Comparison of ENCODE assay signal across 8 cellular contexts in genomic region chr1:9651565-9652378, GRCh38. TPM values are rescaled to one million over a fixed set of nuclear protein-coding genes. Genes with fewer than 3 reads are reported as not detected.
DNase-seq lines count a peak whose midpoint lies in the region; ATAC-seq, FAIRE-seq and TF ChIP-seq lines count a peak whose summit lies in the region.

Gene PIK3CD (plus strand): TSS chr1:9651731. CDS start chr1:9710456, 58,725 bp downstream.

- intact Hi-C loops in stomach (cut with DNase I; ENCODE audit: low total_unique reads): no loop called here

- H3K36me3 ChIP-seq in lung (ENCODE audit: control insufficient read depth in 2 of 2, insufficient read depth in 2 of 2, low read length in 2 of 2) (no peaks in the 10 kb centered on the region), stomach (no peaks in the 10 kb centered on the region)

- TF ChIP-seq CTCF in WTC11 (IDR thresholded peaks at IDR 0.05) (no peak), coronary artery (IDR thresholded peaks at IDR 0.05) (no peak), lung (IDR thresholded peaks at IDR 0.05; ENCODE audit: control extremely low read depth, extremely low read depth) (no peak), stomach (IDR thresholded peaks at IDR 0.05) (no peak)

- FAIRE-seq in GM18507 (lab: Jason Lieb, UNC): peak; percentile 55

- peaks cover 4% of the 10 kb centered on the region; the same call in 1 of the 2 replicates for H3K4me1 Mint-ChIP-seq in WTC11

- H3K9me3 Mint-ChIP-seq in WTC11: no peaks in the 10 kb centered on the region

- no peaks in the 10 kb centered on the region for H3K4me1 ChIP-seq in lung (ENCODE audit: control insufficient read depth in 2 of 2, insufficient read depth in 2 of 2, low read length in 2 of 2)
- peaks cover 15 to 33% (median 19%) of the 10 kb centered on the region in 4 donors for H3K4me1 ChIP-seq in stomach

- ATAC-seq in WTC11: peak; percentile 83
- peak; percentile 75 for ATAC-seq in lung (ENCODE audit: insufficient read depth, low FRiP score)

- POLR2A ChIA-PET in WTC11 (lab: Charles Lee): no interaction called here

- TF ChIP-seq EP300 in stomach (IDR thresholded peaks at IDR 0.05): no peak

- TF ChIP-seq POLR2A in stomach (IDR thresholded peaks at IDR 0.05): no peak

- no peaks in the 10 kb centered on the region for H3K36me3 Mint-ChIP-seq in WTC11

- DNase-seq in GM18507 (ENCODE audit: extremely low spot score, insufficient read length, low read depth): no peak
- peak; percentile 56 to 74 for DNase-seq in Kasumi-1 (lab: John Stamatoyannopoulos, UW)
- DNase-seq in WTC11 (ENCODE audit: low spot score): peak; percentile 70
- no peak for DNase-seq in coronary artery (ENCODE audit: low spot score)
- no peak for DNase-seq in lung (ENCODE audit: low spot score)
- DNase-seq in stomach: no peak
- no peak for DNase-seq in midbrain (lab: John Stamatoyannopoulos, UW)
- DNase-seq in H4 (ENCODE audit: low spot score): no peak

- H3K27ac ChIP-seq in coronary artery: peak within 1 kb of the TSS in 1 of 2 donors; percentile 56
- peak within 1 kb of the TSS in 1 of 2 donors; percentile 84 for H3K27ac ChIP-seq in lung (ENCODE audit: low read depth in 1 of 2, low read length in 1 of 2)
- peak within 1 kb of the TSS; percentile 42 to 87 (median 70) for H3K27ac ChIP-seq in stomach

- H3K27me3 Mint-ChIP-seq in WTC11 (ENCODE audit: low read depth): peaks cover 58% of the 10 kb centered on the region

- 0 to 1% methylated on average over 75 to 94 of the region's 94 CpGs for WGBS in lung, 2 donors
- WGBS in stomach, 5 donors: 1 to 2% (median 1%) methylated on average over 11 to 94 of the region's 94 CpGs

- H3K4me3 ChIP-seq in coronary artery (peak within 1 kb of the TSS; percentile 71), lung (peak within 1 kb of the TSS; percentile 36), stomach (peak within 1 kb of the TSS; percentile 52 to 62 (median 58))

- H3K9me3 ChIP-seq in lung (ENCODE audit: control insufficient read depth in 2 of 2, insufficient read depth in 1 of 2, low read length in 1 of 2): no peaks in the 10 kb centered on the region
- no peaks in the 10 kb centered on the region for H3K9me3 ChIP-seq in stomach

- peak within 1 kb of the TSS; percentile 72 for H3K4me3 Mint-ChIP-seq in WTC11

- H3K27ac Mint-ChIP-seq in WTC11: no peak within 1 kb of the TSS

- H3K27me3 ChIP-seq in lung (ENCODE audit: control insufficient read depth, insufficient read depth): no peaks in the 10 kb centered on the region
- H3K27me3 ChIP-seq in stomach: peaks cover 0 to 62% (median 39%) of the 10 kb centered on the region in 3 donors

- CTCF ChIA-PET in WTC11 (lab: Charles Lee): interaction anchor here (0.5 to 3.0 kb wide), 15 partner anchors 19 to 505 kb away, joined by 3 to 24 read pairs (median 3); no protein-coding TSS in a partner anchor

TF ChIP-seq in WTC11, 78 proteins besides CTCF, POLR2A, EP300 and RAD21 (continues in another document):
- no peak for TF ChIP-seq NFYB (CRISPR knock-in tag; conservative IDR thresholded peaks at IDR 0.05; ENCODE audit: low read depth)
- no peak for TF ChIP-seq ZNF219 (CRISPR knock-in tag; IDR thresholded peaks at IDR 0.05; ENCODE audit: borderline replicate concordance)
- TF ChIP-seq, protein P1, sequence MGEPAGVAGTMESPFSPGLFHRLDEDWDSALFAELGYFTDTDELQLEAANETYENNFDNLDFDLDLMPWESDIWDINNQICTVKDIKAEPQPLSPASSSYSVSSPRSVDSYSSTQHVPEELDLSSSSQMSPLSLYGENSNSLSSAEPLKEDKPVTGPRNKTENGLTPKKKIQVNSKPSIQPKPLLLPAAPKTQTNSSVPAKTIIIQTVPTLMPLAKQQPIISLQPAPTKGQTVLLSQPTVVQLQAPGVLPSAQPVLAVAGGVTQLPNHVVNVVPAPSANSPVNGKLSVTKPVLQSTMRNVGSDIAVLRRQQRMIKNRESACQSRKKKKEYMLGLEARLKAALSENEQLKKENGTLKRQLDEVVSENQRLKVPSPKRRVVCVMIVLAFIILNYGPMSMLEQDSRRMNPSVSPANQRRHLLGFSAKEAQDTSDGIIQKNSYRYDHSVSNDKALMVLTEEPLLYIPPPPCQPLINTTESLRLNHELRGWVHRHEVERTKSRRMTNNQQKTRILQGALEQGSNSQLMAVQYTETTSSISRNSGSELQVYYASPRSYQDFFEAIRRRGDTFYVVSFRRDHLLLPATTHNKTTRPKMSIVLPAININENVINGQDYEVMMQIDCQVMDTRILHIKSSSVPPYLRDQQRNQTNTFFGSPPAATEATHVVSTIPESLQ (CRISPR knock-in tag; IDR thresholded peaks at IDR 0.05): no peak
- TF ChIP-seq ZSCAN18 (CRISPR knock-in tag; IDR thresholded peaks at IDR 0.05): no peak
- no peak for TF ChIP-seq CBFB (CRISPR knock-in tag; IDR thresholded peaks at IDR 0.05; ENCODE audit: low read depth)
- no peak for TF ChIP-seq NFATC4 (CRISPR knock-in tag; IDR thresholded peaks at IDR 0.05)
- TF ChIP-seq HMGA2 (CRISPR knock-in tag; IDR thresholded peaks at IDR 0.05): no peak
- TF ChIP-seq CREB1 (CRISPR knock-in tag; IDR thresholded peaks at IDR 0.05): no peak
- TF ChIP-seq, protein P2, sequence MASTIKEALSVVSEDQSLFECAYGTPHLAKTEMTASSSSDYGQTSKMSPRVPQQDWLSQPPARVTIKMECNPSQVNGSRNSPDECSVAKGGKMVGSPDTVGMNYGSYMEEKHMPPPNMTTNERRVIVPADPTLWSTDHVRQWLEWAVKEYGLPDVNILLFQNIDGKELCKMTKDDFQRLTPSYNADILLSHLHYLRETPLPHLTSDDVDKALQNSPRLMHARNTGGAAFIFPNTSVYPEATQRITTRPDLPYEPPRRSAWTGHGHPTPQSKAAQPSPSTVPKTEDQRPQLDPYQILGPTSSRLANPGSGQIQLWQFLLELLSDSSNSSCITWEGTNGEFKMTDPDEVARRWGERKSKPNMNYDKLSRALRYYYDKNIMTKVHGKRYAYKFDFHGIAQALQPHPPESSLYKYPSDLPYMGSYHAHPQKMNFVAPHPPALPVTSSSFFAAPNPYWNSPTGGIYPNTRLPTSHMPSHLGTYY (CRISPR knock-in tag; IDR thresholded peaks at IDR 0.05): no peak
- TF ChIP-seq, protein P3, sequence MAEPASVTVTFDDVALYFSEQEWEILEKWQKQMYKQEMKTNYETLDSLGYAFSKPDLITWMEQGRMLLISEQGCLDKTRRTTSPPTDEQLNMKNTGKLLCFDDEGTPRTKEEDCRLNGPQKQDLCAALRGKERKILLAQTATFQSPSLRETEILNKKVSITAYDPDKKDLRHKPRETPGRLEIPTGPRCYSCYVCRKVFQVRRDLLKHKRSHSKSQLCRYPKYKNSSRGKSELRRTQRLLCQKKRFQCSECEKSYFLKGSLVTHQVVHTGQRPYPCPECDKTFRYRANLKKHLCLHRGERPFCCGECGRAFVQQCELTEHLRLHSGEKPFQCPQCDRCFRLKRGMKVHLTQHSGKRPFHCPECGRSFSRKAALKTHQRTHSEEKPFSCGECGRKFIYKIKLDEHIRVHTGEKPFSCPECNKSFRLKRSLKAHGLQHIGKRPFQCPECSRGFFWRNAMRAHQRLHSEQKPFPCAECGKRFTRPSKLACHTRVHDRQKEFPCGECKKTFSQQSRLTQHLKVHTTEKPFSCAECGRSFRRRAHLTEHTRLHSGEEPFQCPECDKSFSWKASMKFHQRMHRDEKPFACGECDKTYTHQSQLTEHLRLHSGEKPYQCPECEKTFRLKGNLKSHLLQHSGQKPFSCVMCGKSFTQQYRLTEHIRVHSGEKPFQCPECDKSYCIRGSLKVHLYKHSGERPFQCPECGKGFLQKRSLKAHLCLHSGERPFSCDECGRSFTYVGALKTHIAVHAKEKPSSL (CRISPR knock-in tag; conservative IDR thresholded peaks at IDR 0.05): no peak
- TF ChIP-seq ELF4 (CRISPR knock-in tag; IDR thresholded peaks at IDR 0.05; ENCODE audit: low read depth): no peak
- TF ChIP-seq, protein P4, sequence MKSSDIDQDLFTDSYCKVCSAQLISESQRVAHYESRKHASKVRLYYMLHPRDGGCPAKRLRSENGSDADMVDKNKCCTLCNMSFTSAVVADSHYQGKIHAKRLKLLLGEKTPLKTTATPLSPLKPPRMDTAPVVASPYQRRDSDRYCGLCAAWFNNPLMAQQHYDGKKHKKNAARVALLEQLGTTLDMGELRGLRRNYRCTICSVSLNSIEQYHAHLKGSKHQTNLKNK (CRISPR knock-in tag; IDR thresholded peaks at IDR 0.05): no peak
- TF ChIP-seq GABPB1 (CRISPR knock-in tag; IDR thresholded peaks at IDR 0.05): no peak
- peak; percentile 51 for TF ChIP-seq HMGXB4 (CRISPR knock-in tag; IDR thresholded peaks at IDR 0.05)
- TF ChIP-seq, protein P5, sequence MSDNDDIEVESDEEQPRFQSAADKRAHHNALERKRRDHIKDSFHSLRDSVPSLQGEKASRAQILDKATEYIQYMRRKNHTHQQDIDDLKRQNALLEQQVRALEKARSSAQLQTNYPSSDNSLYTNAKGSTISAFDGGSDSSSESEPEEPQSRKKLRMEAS (CRISPR knock-in tag; IDR thresholded peaks at IDR 0.05): peak; percentile 30; the same call in 1 of the 2 replicates

RNA-seq across cellular contexts. Expression of gene PIK3CD, which starts in this region (rescaled TPM):
- total RNA-seq in WTC11 (2021): 17.9 to 23.1 TPM (median 20.2 TPM) in 3 replicates
- 10 to 100 TPM; 17.0 to 26.6 TPM for total RNA-seq in lung
- 10 to 100 TPM in 1 of 2 donors, 1 to 10 TPM in 1; 7.8 to 29.6 TPM for polyA plus RNA-seq in lung
- total RNA-seq in stomach: 10 to 100 TPM in 2 of 5 donors, 1 to 10 TPM in 3; 5.1 to 74.1 (median 7.8) TPM
- 1 to 10 TPM; 2.8 to 5.0 (median 2.9) TPM for polyA plus RNA-seq in stomach
- 2.3 and 3.1 TPM in 2 replicates for total RNA-seq in H4 (2014; rRNA removed; shearing (Covaris generic))

Comparison
In these comparisons a context has a peak if more than half of its experiments do, and no peak if none do; other contexts are left out.
1. DNase-seq: peak in Kasumi-1 (2 of 2) and WTC11 (single experiment); none in GM18507 (single experiment), coronary artery (single experiment), lung (single experiment), stomach (single experiment), midbrain (single experiment) and H4 (single experiment).
2. Peak in every context shown above with its lines, with median percentiles within 50 percentile points of each other: H3K4me3 ChIP-seq.